Comparison of ENCODE assay signal across 15 cellular contexts in genomic region chr21:29418813-29419212, GRCh38.
DNase-seq lines count a peak whose midpoint lies in the region; ATAC-seq and FAIRE-seq lines count a peak whose summit lies in the region.
"Had no signal": no experiment of that assay in that cellular context is flagged by ENCODE, and none has a peak within 500 bp of the region (broad histone marks: within the 10 kb centered on the region; RNA-seq: fewer than 3 reads in every experiment).

No MANE protein-coding gene starts in this region.

- CTCF ChIA-PET in activated naive CD4-positive, alpha-beta T cell treated with anti-CD3 and anti-CD28 coated beads for 36 hours (lab: Charles Lee), result no interaction called here

- H3K27ac Mint-ChIP-seq in activated naive CD4-positive, alpha-beta T cell treated with anti-CD3 and anti-CD28 coated beads for 36 hours, result no peak overlapping the region
- H3K27ac Mint-ChIP-seq: WTC11 had no signal

- 75 to 79% (median 78%) methylated on average over 2 of the region's 2 CpGs for WGBS in small intestine, 3 donors

- ATAC-seq in GM18502 (IDR thresholded peaks at IDR 0.05; ENCODE audit: poor library complexity, unreplicated experiment) (peak; percentile 79), GM21381 (IDR thresholded peaks at IDR 0.05; ENCODE audit: unreplicated experiment) (peak; percentile 83), HG03175 (IDR thresholded peaks at IDR 0.05; ENCODE audit: unreplicated experiment) (peak; percentile 93)
- ATAC-seq: WTC11 had no signal

- intact Hi-C loops in activated naive CD4-positive, alpha-beta T cell treated with anti-CD3 and anti-CD28 coated beads for 36 hours (cut with micrococcal nuclease), result no loop called here

- no peak for FAIRE-seq in small intestine (lab: Jason Lieb, UNC)

- H3K4me3 ChIP-seq in small intestine (ENCODE audit: low read depth in 1 of 2, low read length in 2 of 2), result no peak overlapping the region
- H3K4me3 ChIP-seq: prostate gland, testis had no signal

- DNase-seq in SKM-1 (lab: John Stamatoyannopoulos, UW; ENCODE audit: unreplicated experiment), result peak; percentile 6
- DNase-seq in activated naive CD4-positive, alpha-beta T cell treated with anti-CD3 and anti-CD28 coated beads for 36 hours, result no peak
- no peak for DNase-seq in ureter (ENCODE audit: low spot score)
- DNase-seq in T-helper 1 cell, result no peak
- DNase-seq in small intestine, result no peak
- DNase-seq: CD4-positive, CD25-positive, alpha-beta regulatory T cell; KG1; NCI-H446; Right ventricle myocardium superior; testis had no signal

- H3K4me3 Mint-ChIP-seq in activated naive CD4-positive, alpha-beta T cell treated with anti-CD3 and anti-CD28 coated beads for 36 hours, result no peak overlapping the region
- H3K4me3 Mint-ChIP-seq: CD4-positive, CD25-positive, alpha-beta regulatory T cell; WTC11 had no signal

- H3K4me1 ChIP-seq in small intestine (ENCODE audit: control insufficient read depth in 2 of 2, insufficient read depth in 1 of 2, low read depth in 1 of 2, low read length in 1 of 2), result no peaks in the 10 kb centered on the region
- H3K4me1 ChIP-seq: prostate gland, testis had no signal

- H3K9me3 Mint-ChIP-seq in activated naive CD4-positive, alpha-beta T cell treated with anti-CD3 and anti-CD28 coated beads for 36 hours, result no peaks in the 10 kb centered on the region

- H3K9me3 ChIP-seq in small intestine (ENCODE audit: control insufficient read depth, low read depth), result no peaks in the 10 kb centered on the region
- H3K9me3 ChIP-seq: prostate gland, testis had no signal

- no peak overlapping the region for H3K27ac ChIP-seq in small intestine (ENCODE audit: low read depth in 1 of 2, low read length in 1 of 2)
- H3K27ac ChIP-seq: prostate gland, testis had no signal

- H3K36me3 Mint-ChIP-seq in activated naive CD4-positive, alpha-beta T cell treated with anti-CD3 and anti-CD28 coated beads for 36 hours (ENCODE audit: low read depth), result peaks cover 4% of the 10 kb centered on the region
- H3K36me3 Mint-ChIP-seq: WTC11 had no signal

- H3K4me1 Mint-ChIP-seq in activated naive CD4-positive, alpha-beta T cell treated with anti-CD3 and anti-CD28 coated beads for 36 hours (ENCODE audit: low read depth), result peaks cover 4% of the 10 kb centered on the region

- no peaks in the 10 kb centered on the region for H3K27me3 ChIP-seq in small intestine (ENCODE audit: control insufficient read depth in 2 of 2, insufficient read depth in 2 of 2, low read length in 2 of 2)
- H3K27me3 ChIP-seq: testis had no signal

- H3K27me3 Mint-ChIP-seq in activated naive CD4-positive, alpha-beta T cell treated with anti-CD3 and anti-CD28 coated beads for 36 hours (ENCODE audit: low read depth), result no peaks in the 10 kb centered on the region

- no peaks in the 10 kb centered on the region for H3K36me3 ChIP-seq in small intestine (ENCODE audit: control insufficient read depth in 2 of 2, insufficient read depth in 2 of 2, low read length in 2 of 2)
- H3K36me3 ChIP-seq: prostate gland had no signal
